In the genomic region with DNA sequence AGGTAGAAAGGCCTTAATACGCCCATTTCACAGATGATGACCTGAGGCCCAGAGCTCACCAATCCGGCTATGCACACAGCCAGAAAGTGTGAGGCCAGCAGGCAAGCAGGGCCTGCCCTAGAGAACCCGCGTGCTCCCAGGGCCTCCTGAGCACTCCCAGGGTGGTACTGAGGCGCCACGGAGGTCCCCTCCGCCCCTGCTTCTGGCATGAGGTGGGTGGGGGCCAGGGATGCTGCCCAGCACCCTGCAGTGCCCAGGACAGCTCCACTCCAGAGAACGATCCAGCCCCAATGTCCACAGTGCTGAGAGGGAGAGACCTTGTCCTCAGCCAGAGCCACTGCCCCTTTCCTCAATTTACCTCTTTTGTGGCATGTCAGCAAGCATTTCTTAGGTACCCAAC, we compare ENCODE assay signal across 21 cellular contexts. TPM values are rescaled to one million over a fixed set of nuclear protein-coding genes. Genes with fewer than 3 reads are reported as not detected.
"Had no signal": no experiment of that assay in that cellular context is flagged by ENCODE, and none has a peak within 500 bp of the region (broad histone marks: within the 10 kb centered on the region; RNA-seq: fewer than 3 reads in every experiment).

No MANE protein-coding gene starts in this region.

- H3K9me3 ChIP-seq: esophagus squamous epithelium, gastrocnemius medialis, thoracic aorta, upper lobe of right lung had no signal

- H3K36me3 ChIP-seq: neural progenitor cell had no signal

- H3K27me3 ChIP-seq: esophagus squamous epithelium, gastrocnemius medialis, neural progenitor cell, upper lobe of right lung had no signal

- H3K4me3 ChIP-seq: esophagus squamous epithelium, lung, neural progenitor cell, thoracic aorta, upper lobe of right lung had no signal

- H3K27ac ChIP-seq: neural progenitor cell, thoracic aorta, upper lobe of right lung had no signal

- ATAC-seq: activated CD8-positive, alpha-beta T cell treated with anti-CD3 and anti-CD28 coated beads, Interleukin-2, amount 10 ng/mL, durations not matched to agents 7 days and 5 days; activated naive CD8-positive, alpha-beta T cell treated with anti-CD3 and anti-CD28 coated beads, Interleukin-2, amount 50 U/mL, for 24 hours; gastrocnemius medialis; naive thymus-derived CD8-positive, alpha-beta T cell; stimulated activated effector memory CD8-positive, alpha-beta T cell treated with anti-CD3 and anti-CD28 coated beads, Interleukin-12 subunit alpha, Interleukin-12 subunit beta, amount 100 ng/mL, for 72 hours; T-cell had no signal

- DNase-seq: activated CD4-positive, alpha-beta T cell treated with anti-CD3 and anti-CD28 coated beads for 1 hour; activated CD4-positive, alpha-beta T cell treated with anti-CD3 and anti-CD28 coated beads, Interleukin-2, amount 50 U/mL, for 1 hour; activated CD8-positive, alpha-beta T cell treated with anti-CD3 and anti-CD28 coated beads, Interleukin-2, amount 10 ng/mL, durations not matched to agents 7 days and 5 days; activated gamma-delta T cell; activated naive CD4-positive, alpha-beta T cell treated with anti-CD3 and anti-CD28 coated beads, Interleukin-2, amount 50 U/mL, for 16 hours; activated naive CD8-positive, alpha-beta T cell treated with anti-CD3 and anti-CD28 coated beads, Interleukin-2, amount 50 U/mL, for 24 hours; aorta; dermis blood vessel endothelial cell; effector memory CD4-positive, alpha-beta T cell; esophagus squamous epithelium; gastrocnemius medialis; naive thymus-derived CD8-positive, alpha-beta T cell; stimulated activated CD4-positive, alpha-beta T cell treated with anti-CD3 and anti-CD28 coated beads, Interleukin-1b, Interleukin-23, amount 100 ng/mL, for 48 hours; T-cell; T-helper 9 cell; upper lobe of right lung had no signal

- H3K4me1 ChIP-seq: neural progenitor cell had no signal

RNA-seq across cellular contexts. Expression of a gene that starts 48.0 kb away (rescaled TPM):
- total RNA-seq: activated CD8-positive, alpha-beta T cell treated with anti-CD3 and anti-CD28 coated beads, Interleukin-2, amount 10 ng/mL, durations not matched to agents 7 days and 5 days; activated T-helper 1 cell treated with anti-CD3 and anti-CD28 coated beads, Interleukin-12 subunit alpha, Interleukin-12 subunit beta, Interleukin-2, Interleukin-4 antibody, amounts not matched to agents 30 ng/mL and 10 ng/mL and 1 ng/mL, durations not matched to agents 14 hours and 24 hours and 36 hours had no signal
- polyA plus RNA-seq: naive thymus-derived CD8-positive, alpha-beta T cell had no signal
